8 cellular contexts compared by ENCODE assay signal in genomic region chr16:8957509-8958157, GRCh38. TPM values are rescaled to one million over a fixed set of nuclear protein-coding genes. Genes with fewer than 3 reads are reported as not detected.
A peak's percentile ranks its signal among the peaks of the same experiment; 100 is the strongest.
DNase-seq lines count a peak whose midpoint lies in the region; ATAC-seq and TF ChIP-seq lines count a peak whose summit lies in the region.

No MANE protein-coding gene starts in this region.

- peak overlapping the region; percentile 96 for H3K27ac Mint-ChIP-seq in central memory CD8-positive, alpha-beta T cell (ENCODE audit: low read depth)

- peaks cover 67% of the 10 kb centered on the region for H3K4me1 Mint-ChIP-seq in central memory CD8-positive, alpha-beta T cell

- no peaks in the 10 kb centered on the region for H3K9me3 Mint-ChIP-seq in central memory CD8-positive, alpha-beta T cell

- H3K4me2 ChIP-seq in DND-41 (ENCODE audit: insufficient read depth, low read length): peak overlapping the region; percentile 87

- no peaks in the 10 kb centered on the region for H3K27me3 ChIP-seq in DND-41 (ENCODE audit: insufficient read depth, low read length, poor library complexity)
- no peaks in the 10 kb centered on the region for H3K27me3 ChIP-seq in neutrophil

- H3K4me1 ChIP-seq in DND-41 (ENCODE audit: insufficient read depth, low read length) (peaks cover 93% of the 10 kb centered on the region), neutrophil (ENCODE audit: control insufficient read depth in 1 of 2, insufficient read depth in 1 of 2, low read depth in 1 of 2, low read length in 1 of 2) (peaks cover 71 to 74% of the 10 kb centered on the region in 2 experiments)

- peak overlapping the region; percentile 94 for H3K9ac ChIP-seq in DND-41 (ENCODE audit: low read depth, low read length)

- peaks cover 97% of the 10 kb centered on the region for H4K20me1 ChIP-seq in DND-41 (ENCODE audit: insufficient read depth, low read length)

- H3K36me3 ChIP-seq in DND-41 (ENCODE audit: insufficient read depth, low read length) (peaks cover 22% of the 10 kb centered on the region; the same call in 1 of the 2 replicates), KOPT-K1 (ENCODE audit: insufficient read depth, low read length) (no peaks in the 10 kb centered on the region), neutrophil (no peaks in the 10 kb centered on the region)

- no peak overlapping the region for H2AFZ ChIP-seq in DND-41 (ENCODE audit: low read depth, low read length)

- H3K4me3 ChIP-seq in DND-41 (ENCODE audit: low read depth in 1 of 2, low read length in 2 of 2) (peak overlapping the region in 1 of 2 experiments; percentile 72; a peak in 2 of 4 replicates), neutrophil (ENCODE audit: low read depth in 1 of 2, low read length in 1 of 2) (peak overlapping the region; percentile 9 to 11)

- no peaks in the 10 kb centered on the region for H3K9me3 ChIP-seq in DND-41 (ENCODE audit: insufficient read depth, low read length, severe bottlenecking)
- no peaks in the 10 kb centered on the region for H3K9me3 ChIP-seq in KOPT-K1 (ENCODE audit: insufficient read depth, low read length, poor library complexity, severe bottlenecking)
- no peaks in the 10 kb centered on the region for H3K9me3 ChIP-seq in neutrophil

- H3K36me3 Mint-ChIP-seq in central memory CD8-positive, alpha-beta T cell (ENCODE audit: insufficient read depth): peaks cover 20% of the 10 kb centered on the region

- ATAC-seq in DND-41 (ENCODE audit: insufficient read depth, low read depth) (no peak), GM19463 (IDR thresholded peaks at IDR 0.05; ENCODE audit: unreplicated experiment) (no peak), omental fat pad (ENCODE audit: low FRiP score) (no peak)
- ATAC-seq in central memory CD8-positive, alpha-beta T cell (replicated peaks; ENCODE audit: extremely low read depth, poor library complexity, severe bottlenecking): no peak

- TF ChIP-seq CTCF in DND-41 (IDR thresholded peaks at IDR 0.05; ENCODE audit: borderline replicate concordance, extremely low read depth, low read length, poor library complexity, severe bottlenecking) (no peak), neutrophil (IDR thresholded peaks at IDR 0.05) (no peak), omental fat pad (IDR thresholded peaks at IDR 0.05) (no peak)

- H3K27me3 Mint-ChIP-seq in central memory CD8-positive, alpha-beta T cell: no peaks in the 10 kb centered on the region

- H3K27ac ChIP-seq in DND-41 (ENCODE audit: low read length) (peak overlapping the region; percentile 83), KOPT-K1 (ENCODE audit: low read depth, low read length, poor library complexity, severe bottlenecking) (peak overlapping the region; percentile 93), neutrophil (peak overlapping the region; percentile 79)

- peaks cover 97% of the 10 kb centered on the region for H3K79me2 ChIP-seq in DND-41 (ENCODE audit: insufficient read depth, low read length)

- DNase-seq in DND-41 (no peak), NCI-H748 (lab: John Stamatoyannopoulos, UW; ENCODE audit: unreplicated experiment) (no peak), omental fat pad (ENCODE audit: low spot score) (no peak), D341Med (ENCODE audit: low spot score) (no peak)
- no peak for DNase-seq in central memory CD8-positive, alpha-beta T cell (ENCODE audit: low spot score in 2 of 2)

- peak overlapping the region; percentile 97 for H3K4me3 Mint-ChIP-seq in central memory CD8-positive, alpha-beta T cell

RNA-seq across cellular contexts. Expression of gene USP7, which starts 6.1 kb away (rescaled TPM):
- total RNA-seq in omental fat pad: 100 to 1,000 TPM in 2 of 4 donors, 10 to 100 TPM in 2; 71.2 to 138 (median 97.0) TPM
